Comparison of ENCODE assay signal across 2 cellular contexts in the genomic region with DNA sequence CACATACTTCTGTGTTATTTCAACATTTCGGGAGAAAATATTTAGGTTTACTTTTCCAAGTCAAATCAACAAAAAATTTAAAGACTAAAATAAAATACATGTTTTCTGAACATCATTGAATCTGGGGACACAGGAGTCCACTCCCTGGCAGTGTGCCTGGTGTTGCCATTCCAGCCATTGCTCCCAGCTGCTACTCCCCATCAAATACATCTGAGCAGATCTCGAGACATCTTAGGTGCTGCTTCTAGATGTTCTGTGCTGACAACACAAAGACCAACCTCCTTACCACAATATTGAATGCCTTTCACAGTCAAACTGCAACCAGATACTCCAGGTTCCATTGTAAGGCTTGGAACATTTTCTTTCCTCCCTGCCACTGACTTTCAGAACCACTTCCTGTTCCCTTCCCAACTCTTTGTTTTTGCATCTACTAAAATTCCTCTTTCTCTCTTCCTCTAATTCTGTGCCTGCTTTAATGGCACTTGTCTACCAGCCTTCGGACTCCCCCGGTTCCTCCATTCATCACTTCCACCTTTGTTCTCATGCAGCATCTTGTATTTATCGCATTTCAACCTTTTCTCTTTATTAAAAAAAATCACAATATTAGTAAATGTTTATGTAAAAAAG.
TF ChIP-seq lines count a peak whose summit lies in the region.

No MANE protein-coding gene starts in this region.

TF ChIP-seq in SK-N-SH, 30 proteins besides CTCF, POLR2A, EP300 and RAD21 (continued from another document):
- TF ChIP-seq, protein P1, sequence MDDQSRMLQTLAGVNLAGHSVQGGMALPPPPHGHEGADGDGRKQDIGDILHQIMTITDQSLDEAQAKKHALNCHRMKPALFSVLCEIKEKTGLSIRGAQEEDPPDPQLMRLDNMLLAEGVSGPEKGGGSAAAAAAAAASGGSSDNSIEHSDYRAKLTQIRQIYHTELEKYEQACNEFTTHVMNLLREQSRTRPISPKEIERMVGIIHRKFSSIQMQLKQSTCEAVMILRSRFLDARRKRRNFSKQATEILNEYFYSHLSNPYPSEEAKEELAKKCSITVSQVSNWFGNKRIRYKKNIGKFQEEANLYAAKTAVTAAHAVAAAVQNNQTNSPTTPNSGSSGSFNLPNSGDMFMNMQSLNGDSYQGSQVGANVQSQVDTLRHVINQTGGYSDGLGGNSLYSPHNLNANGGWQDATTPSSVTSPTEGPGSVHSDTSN (IDR thresholded peaks at IDR 0.05): no peak
- TF ChIP-seq, protein P2, sequence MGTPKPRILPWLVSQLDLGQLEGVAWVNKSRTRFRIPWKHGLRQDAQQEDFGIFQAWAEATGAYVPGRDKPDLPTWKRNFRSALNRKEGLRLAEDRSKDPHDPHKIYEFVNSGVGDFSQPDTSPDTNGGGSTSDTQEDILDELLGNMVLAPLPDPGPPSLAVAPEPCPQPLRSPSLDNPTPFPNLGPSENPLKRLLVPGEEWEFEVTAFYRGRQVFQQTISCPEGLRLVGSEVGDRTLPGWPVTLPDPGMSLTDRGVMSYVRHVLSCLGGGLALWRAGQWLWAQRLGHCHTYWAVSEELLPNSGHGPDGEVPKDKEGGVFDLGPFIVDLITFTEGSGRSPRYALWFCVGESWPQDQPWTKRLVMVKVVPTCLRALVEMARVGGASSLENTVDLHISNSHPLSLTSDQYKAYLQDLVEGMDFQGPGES (IDR thresholded peaks at IDR 0.05; ENCODE audit: low read depth, low read length): no peak
- no peak for TF ChIP-seq POLR2AphosphoS5 (IDR thresholded peaks at IDR 0.05; ENCODE audit: low read depth, low read length)

TF ChIP-seq in SK-N-SH treated with all-trans-retinoic acid at 6 μM for 48 hours, 23 proteins besides CTCF, POLR2A, EP300 and RAD21 (continued from another document):
- TF ChIP-seq, protein P3, sequence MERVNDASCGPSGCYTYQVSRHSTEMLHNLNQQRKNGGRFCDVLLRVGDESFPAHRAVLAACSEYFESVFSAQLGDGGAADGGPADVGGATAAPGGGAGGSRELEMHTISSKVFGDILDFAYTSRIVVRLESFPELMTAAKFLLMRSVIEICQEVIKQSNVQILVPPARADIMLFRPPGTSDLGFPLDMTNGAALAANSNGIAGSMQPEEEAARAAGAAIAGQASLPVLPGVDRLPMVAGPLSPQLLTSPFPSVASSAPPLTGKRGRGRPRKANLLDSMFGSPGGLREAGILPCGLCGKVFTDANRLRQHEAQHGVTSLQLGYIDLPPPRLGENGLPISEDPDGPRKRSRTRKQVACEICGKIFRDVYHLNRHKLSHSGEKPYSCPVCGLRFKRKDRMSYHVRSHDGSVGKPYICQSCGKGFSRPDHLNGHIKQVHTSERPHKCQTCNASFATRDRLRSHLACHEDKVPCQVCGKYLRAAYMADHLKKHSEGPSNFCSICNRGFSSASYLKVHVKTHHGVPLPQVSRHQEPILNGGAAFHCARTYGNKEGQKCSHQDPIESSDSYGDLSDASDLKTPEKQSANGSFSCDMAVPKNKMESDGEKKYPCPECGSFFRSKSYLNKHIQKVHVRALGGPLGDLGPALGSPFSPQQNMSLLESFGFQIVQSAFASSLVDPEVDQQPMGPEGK (CRISPR knock-in tag; IDR thresholded peaks at IDR 0.05; ENCODE audit: borderline replicate concordance): no peak
- no peak for TF ChIP-seq GLIS3 (CRISPR knock-in tag; IDR thresholded peaks at IDR 0.05)
- TF ChIP-seq ARNTL (CRISPR knock-in tag; IDR thresholded peaks at IDR 0.05; ENCODE audit: borderline replicate concordance, low read depth): no peak
- no peak for TF ChIP-seq SNAI2 (CRISPR knock-in tag; IDR thresholded peaks at IDR 0.05)
- TF ChIP-seq ESRRG (CRISPR knock-in tag; IDR thresholded peaks at IDR 0.05): no peak
- TF ChIP-seq ZC3H10 (CRISPR knock-in tag; IDR thresholded peaks at IDR 0.05): no peak
- TF ChIP-seq ZFP30 (CRISPR knock-in tag; IDR thresholded peaks at IDR 0.05): no peak
- no peak for TF ChIP-seq ISL1 (CRISPR knock-in tag; IDR thresholded peaks at IDR 0.05)
- no peak for TF ChIP-seq ZNF70 (CRISPR knock-in tag; IDR thresholded peaks at IDR 0.05)
